19 cellular contexts compared by ENCODE assay signal in the genomic region with DNA sequence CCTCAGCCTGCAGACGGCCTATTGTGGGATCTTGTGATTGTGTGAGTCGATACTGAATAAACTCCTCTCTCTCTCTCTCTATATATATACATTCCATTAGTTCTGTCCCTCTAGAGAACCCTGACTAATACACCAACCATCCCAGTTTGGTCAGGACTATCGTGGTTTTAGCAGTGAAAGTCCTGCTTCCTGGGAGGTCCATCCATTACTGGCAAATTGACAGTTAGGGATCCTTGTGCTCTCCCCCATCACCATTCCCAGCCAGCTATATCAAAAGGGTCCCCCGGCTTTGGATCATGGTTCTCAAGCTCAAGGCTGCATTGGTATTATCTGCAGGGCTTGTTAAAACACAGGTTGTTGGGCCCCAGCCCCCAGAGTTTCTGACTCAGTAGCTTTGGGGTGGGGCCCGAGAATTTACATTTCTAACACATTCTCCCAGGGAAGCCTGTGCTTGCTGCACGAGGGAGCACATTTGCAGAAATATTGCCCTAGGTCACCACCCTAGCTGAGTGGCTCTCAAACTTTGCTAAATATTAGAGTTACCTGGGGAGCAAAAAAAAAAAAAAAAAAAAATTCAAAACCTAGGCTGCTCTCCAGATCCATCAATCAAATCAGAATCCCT.
DNase-seq lines count a peak whose midpoint lies in the region; TF ChIP-seq lines count a peak whose summit lies in the region.
"Had no signal": no experiment of that assay in that cellular context is flagged by ENCODE, and none has a peak within 500 bp of the region (broad histone marks: within the 10 kb centered on the region; RNA-seq: fewer than 3 reads in every experiment).

No MANE protein-coding gene starts in this region.

- intact Hi-C loops in tibial artery (cut with DNase I; ENCODE audit: low total_unique reads): no loop called here

- peaks cover 56% of the 10 kb centered on the region for H3K4me1 ChIP-seq in SJSA1 (replicated peaks)
- no peaks in the 10 kb centered on the region for H3K4me1 ChIP-seq in tibial artery
- H3K4me1 ChIP-seq: BLaER1 treated with 17β-estradiol and CSF1 and Interleukin-3, amounts not matched to agents 10 nM and 100 nM had no signal

- H3K36me3 ChIP-seq in SJSA1: no peaks in the 10 kb centered on the region
- H3K36me3 ChIP-seq in tibial artery: no peaks in the 10 kb centered on the region
- H3K36me3 ChIP-seq: BLaER1 treated with 17β-estradiol and CSF1 and Interleukin-3, amounts not matched to agents 10 nM and 100 nM; ovary had no signal

- H3K4me3 ChIP-seq in SJSA1 (no peak overlapping the region), fibroblast of mammary gland (ENCODE audit: control insufficient read depth, low read depth, low read length) (no peak overlapping the region), tibial artery (no peak overlapping the region)
- H3K4me3 ChIP-seq: BLaER1 treated with 17β-estradiol and CSF1 and Interleukin-3, amounts not matched to agents 10 nM and 100 nM; GM23338; ovary had no signal

- DNase-seq in COLO829 (ENCODE audit: low spot score) (peak; percentile 34), SJSA1 (ENCODE audit: low read depth in 1 of 2, low spot score in 2 of 2) (peak; percentile 88 to 97), fibroblast of mammary gland (ENCODE audit: low read depth) (peak; percentile 92), osteocyte (ENCODE audit: extremely low spot score, unreplicated experiment) (no peak), D341Med (ENCODE audit: low spot score) (no peak), NCI-H1930 (lab: John Stamatoyannopoulos, UW) (no peak), tibial artery (no peak)
- no peak for DNase-seq in effector CD4-positive, alpha-beta T cell
- DNase-seq: activated CD4-positive, alpha-beta T cell treated with anti-CD3 and anti-CD28 coated beads, Interleukin-2, amount 10 ng/mL, durations not matched to agents 24 days and 14 days; activated naive CD4-positive, alpha-beta T cell treated with anti-CD3 and anti-CD28 coated beads, Interleukin-2, amount 50 U/mL, for 16 hours; central memory CD4-positive, alpha-beta T cell; Karpas-422; NCI-H2227 treated with DMSO at 0.1 percent for 48 hours; ovary; SHP77; small intestine had no signal

- peak overlapping the region; percentile 87 for H3K27ac Mint-ChIP-seq in osteocyte (ENCODE audit: unreplicated experiment)
- H3K27ac Mint-ChIP-seq: activated CD4-positive, alpha-beta T cell treated with anti-CD3 and anti-CD28 coated beads, Interleukin-2, amount 10 ng/mL, durations not matched to agents 24 days and 14 days; GM23338; stimulated activated effector memory CD8-positive, alpha-beta T cell treated with anti-CD3 and anti-CD28 coated beads, Interleukin-12 subunit alpha, Interleukin-12 subunit beta, amount 100 ng/mL, for 72 hours had no signal

- no peaks in the 10 kb centered on the region for H3K36me3 Mint-ChIP-seq in osteocyte (ENCODE audit: unreplicated experiment)
- H3K36me3 Mint-ChIP-seq: stimulated activated effector memory CD8-positive, alpha-beta T cell treated with anti-CD3 and anti-CD28 coated beads, Interleukin-12 subunit alpha, Interleukin-12 subunit beta, amount 100 ng/mL, for 72 hours had no signal

- H3K4me3 Mint-ChIP-seq in osteocyte (ENCODE audit: unreplicated experiment): no peak overlapping the region
- H3K4me3 Mint-ChIP-seq: activated CD4-positive, alpha-beta T cell treated with anti-CD3 and anti-CD28 coated beads, Interleukin-2, amount 10 ng/mL, durations not matched to agents 24 days and 14 days; GM23338; stimulated activated effector memory CD8-positive, alpha-beta T cell treated with anti-CD3 and anti-CD28 coated beads, Interleukin-12 subunit alpha, Interleukin-12 subunit beta, amount 100 ng/mL, for 72 hours had no signal

- H3K4me1 Mint-ChIP-seq in osteocyte (ENCODE audit: unreplicated experiment): peaks cover 48% of the 10 kb centered on the region
- H3K4me1 Mint-ChIP-seq: activated CD4-positive, alpha-beta T cell treated with anti-CD3 and anti-CD28 coated beads, Interleukin-2, amount 10 ng/mL, durations not matched to agents 24 days and 14 days; GM23338; stimulated activated effector memory CD8-positive, alpha-beta T cell treated with anti-CD3 and anti-CD28 coated beads, Interleukin-12 subunit alpha, Interleukin-12 subunit beta, amount 100 ng/mL, for 72 hours had no signal

- H3K27me3 ChIP-seq in SJSA1 (replicated peaks) (no peaks in the 10 kb centered on the region), tibial artery (no peaks in the 10 kb centered on the region)
- H3K27me3 ChIP-seq: BLaER1 treated with 17β-estradiol and CSF1 and Interleukin-3, amounts not matched to agents 10 nM and 100 nM; ovary had no signal

- H3K9me3 ChIP-seq in SJSA1 (replicated peaks): no peaks in the 10 kb centered on the region
- no peaks in the 10 kb centered on the region for H3K9me3 ChIP-seq in tibial artery
- H3K9me3 ChIP-seq: ovary had no signal

- TF ChIP-seq CTCF in fibroblast of mammary gland (conservative IDR thresholded peaks at IDR 0.05; ENCODE audit: control insufficient read depth, insufficient read depth, low read depth, low read length): no peak
- no peak for TF ChIP-seq CTCF in osteocyte (IDR thresholded peaks at IDR 0.05)
- TF ChIP-seq CTCF in tibial artery (IDR thresholded peaks at IDR 0.05): no peak

- H3K9me3 Mint-ChIP-seq in osteocyte (ENCODE audit: unreplicated experiment): peaks cover 5% of the 10 kb centered on the region

- H3K27me3 Mint-ChIP-seq in osteocyte (ENCODE audit: unreplicated experiment): no peaks in the 10 kb centered on the region
- H3K27me3 Mint-ChIP-seq: activated CD4-positive, alpha-beta T cell treated with anti-CD3 and anti-CD28 coated beads, Interleukin-2, amount 10 ng/mL, durations not matched to agents 24 days and 14 days had no signal

- H3K27ac ChIP-seq in SJSA1: peak overlapping the region; percentile 90
- no peak overlapping the region for H3K27ac ChIP-seq in tibial artery
- H3K27ac ChIP-seq: BLaER1 treated with 17β-estradiol and CSF1 and Interleukin-3, amounts not matched to agents 10 nM and 100 nM; ovary had no signal

Comparison
In these comparisons a context has a peak if more than half of its experiments do, and no peak if none do; other contexts are left out.
1. DNase-seq: peak in COLO829 (single experiment), SJSA1 (2 of 2) and fibroblast of mammary gland (single experiment); none in osteocyte (single experiment), D341Med (single experiment), effector CD4-positive, alpha-beta T cell (single experiment), NCI-H1930 (0 of 2) and tibial artery (0 of 2).